Comparison of ENCODE assay signal across 21 cellular contexts in genomic region chr3:13455644-13456043, GRCh38. TPM values are rescaled to one million over a fixed set of nuclear protein-coding genes. Genes with fewer than 3 reads are reported as not detected.
DNase-seq lines count a peak whose midpoint lies in the region; ATAC-seq, FAIRE-seq and TF ChIP-seq lines count a peak whose summit lies in the region.
"Had no signal": no experiment of that assay in that cellular context is flagged by ENCODE, and none has a peak within 500 bp of the region (broad histone marks: within the 10 kb centered on the region; RNA-seq: fewer than 3 reads in every experiment).

No MANE protein-coding gene starts in this region.

- ATAC-seq in HepG2 (no peak), right lobe of liver (no peak), foreskin keratinocyte (no peak)

- no peak overlapping the region for H3K9ac ChIP-seq in HepG2 (ENCODE audit: insufficient read depth, low read depth, low read length)

- H3K4me1 ChIP-seq in HepG2 (ENCODE audit: insufficient read depth, low read length), result peaks cover 87% of the 10 kb centered on the region
- H3K4me1 ChIP-seq in right lobe of liver, result peaks cover 0 to 3% (median 0%) of the 10 kb centered on the region in 4 donors
- H3K4me1 ChIP-seq in foreskin keratinocyte, result peaks cover 6% of the 10 kb centered on the region
- H3K4me1 ChIP-seq: BE2C had no signal

- H3K4me1 Mint-ChIP-seq in MCF 10A (ENCODE audit: insufficient read depth, unreplicated experiment), result peaks cover 7% of the 10 kb centered on the region
- H3K4me1 Mint-ChIP-seq in activated naive CD4-positive, alpha-beta T cell treated with anti-CD3 and anti-CD28 coated beads, Interleukin-2, amount 10 ng/mL, durations not matched to agents 7 days and 5 days, result peaks cover 19% of the 10 kb centered on the region

- H3K4me3 ChIP-seq in HepG2 (replicated peaks in 1 of 3; ENCODE audit: insufficient read depth in 1 of 3, low read depth in 2 of 3, low read length in 3 of 3) (peak overlapping the region in 1 of 3 experiments; percentile 42; a peak in 1 of 6 replicates), right lobe of liver (no peak overlapping the region)

- no peak for TF ChIP-seq RAD21 in HepG2 (CRISPR knock-in tag; IDR thresholded peaks at IDR 0.05)

- no peak for TF ChIP-seq CTCF in HepG2 (CRISPR knock-in tag; IDR thresholded peaks at IDR 0.05)
- no peak for TF ChIP-seq CTCF in right lobe of liver (IDR thresholded peaks at IDR 0.05)
- no peak for TF ChIP-seq CTCF in MCF 10A (IDR thresholded peaks at IDR 0.05; ENCODE audit: unreplicated experiment)
- no peak for TF ChIP-seq CTCF in foreskin keratinocyte (conservative IDR thresholded peaks at IDR 0.05)

- H3K36me3 Mint-ChIP-seq in MCF 10A (ENCODE audit: insufficient read depth, unreplicated experiment), result no peaks in the 10 kb centered on the region
- no peaks in the 10 kb centered on the region for H3K36me3 Mint-ChIP-seq in activated naive CD4-positive, alpha-beta T cell treated with anti-CD3 and anti-CD28 coated beads, Interleukin-2, amount 10 ng/mL, durations not matched to agents 7 days and 5 days
- H3K36me3 Mint-ChIP-seq: CD4-positive, CD25-positive, alpha-beta regulatory T cell; IgD-negative memory B cell had no signal

- no peaks in the 10 kb centered on the region for H3K27me3 Mint-ChIP-seq in MCF 10A (ENCODE audit: insufficient read depth, unreplicated experiment)
- peaks cover 24% of the 10 kb centered on the region for H3K27me3 Mint-ChIP-seq in activated naive CD4-positive, alpha-beta T cell treated with anti-CD3 and anti-CD28 coated beads, Interleukin-2, amount 10 ng/mL, durations not matched to agents 7 days and 5 days

- FAIRE-seq in HepG2 (lab: Jason Lieb, UNC), result no peak

- H3K9me3 Mint-ChIP-seq in MCF 10A (ENCODE audit: unreplicated experiment), result no peaks in the 10 kb centered on the region
- H3K9me3 Mint-ChIP-seq in activated naive CD4-positive, alpha-beta T cell treated with anti-CD3 and anti-CD28 coated beads, Interleukin-2, amount 10 ng/mL, durations not matched to agents 7 days and 5 days, result no peaks in the 10 kb centered on the region
- H3K9me3 Mint-ChIP-seq: CD4-positive, CD25-positive, alpha-beta regulatory T cell; IgD-negative memory B cell had no signal

- CTCF ChIA-PET in HepG2 (lab: Yijun Ruan, JAX; ENCODE audit: low intra/inter-chr PET ratio, low total read pairs) (no interaction called here), MCF 10A (lab: Yijun Ruan, JAX) (interaction anchor here (0.6 to 6.5 kb wide), 9 partner anchors 11 to 365 kb away, joined by 3 to 110 read pairs (median 4); no protein-coding TSS in a partner anchor)
- CTCF ChIA-PET in activated naive CD4-positive, alpha-beta T cell treated with anti-CD3 and anti-CD28 coated beads, Interleukin-2, amount 10 ng/mL, durations not matched to agents 7 days and 5 days (lab: Charles Lee), result interaction anchor here (0.6 to 2.8 kb wide), 4 partner anchors 28 to 363 kb away, joined by 3 to 10 read pairs (median 6); no protein-coding TSS in a partner anchor

- TF ChIP-seq POLR2A in HepG2 (IDR thresholded peaks at IDR 0.05; ENCODE audit: insufficient read depth in 1 of 2, low read depth in 2 of 2, low read length in 2 of 2), result no peak
- TF ChIP-seq POLR2A in right lobe of liver (IDR thresholded peaks at IDR 0.05), result no peak

- H4K20me1 ChIP-seq in HepG2 (ENCODE audit: insufficient read depth, low read length), result no peaks in the 10 kb centered on the region

- BruUV-seq in HepG2 (replicated peaks; lab: Mats Ljungman, UMichigan), result no TSS peak
- BruUV-seq in MCF 10A (replicated peaks; lab: Mats Ljungman, UMichigan), result TSS peak; percentile 47

- H3K4me2 ChIP-seq in HepG2 (ENCODE audit: low read depth, low read length), result peak overlapping the region; percentile 76

- no peaks in the 10 kb centered on the region for H3K27me3 ChIP-seq in HepG2 (ENCODE audit: control insufficient read depth in 1 of 2, insufficient read depth in 2 of 2, low read length in 2 of 2)
- no peaks in the 10 kb centered on the region for H3K27me3 ChIP-seq in right lobe of liver
- H3K27me3 ChIP-seq in foreskin keratinocyte, result no peaks in the 10 kb centered on the region
- H3K27me3 ChIP-seq: BE2C had no signal

- TF ChIP-seq EP300 in HepG2 (IDR thresholded peaks at IDR 0.05; ENCODE audit: low read depth in 2 of 2, low read length in 2 of 2) (no peak), HepG2 (CRISPR knock-in tag; IDR thresholded peaks at IDR 0.05; ENCODE audit: borderline replicate concordance) (no peak)

- DNase-seq in HepG2 (ENCODE audit: low spot score), result peak; percentile 34
- no peak for DNase-seq in right lobe of liver
- no peak for DNase-seq in MCF 10A (ENCODE audit: unreplicated experiment)
- DNase-seq in foreskin keratinocyte, result peak in 1 of 2 donors; percentile 63
- DNase-seq in activated CD4-positive, CD25-positive, alpha-beta regulatory T cell treated with anti-CD3 and anti-CD28 coated beads, Interleukin-2, amount 50 U/mL, for 72 hours, result no peak
- DNase-seq in activated CD4-positive, alpha-beta T cell treated with anti-CD3 and anti-CD28 coated beads, Interleukin-2, amount 50 U/mL, for 48 hours, result no peak
- DNase-seq in HUDEP-2 (lab: John Stamatoyannopoulos, UW; ENCODE audit: unreplicated experiment in 76 of 76), result no peak
- no peak for DNase-seq in activated naive CD4-positive, alpha-beta T cell treated with anti-CD3 and anti-CD28 coated beads, Interleukin-2, amount 10 ng/mL, durations not matched to agents 7 days and 5 days
- DNase-seq: 8988T; BE2C; CD4-positive, CD25-positive, alpha-beta regulatory T cell; COR-L47; DMS 273 treated with DMSO at 0.1 percent for 48 hours; DND-41; GDM1; NCI-H1105 treated with DMSO at 0.1 percent for 48 hours; NCI-H1694; NCI-H2081 treated with DMSO at 0.1 percent for 48 hours; SIG-M5 had no signal

- intact Hi-C loops in HepG2 (cut with micrococcal nuclease; ENCODE audit: unreplicated experiment), result loop anchor here (10.0 kb wide), 1 partner anchor 151 kb away; no protein-coding TSS in a partner anchor
- intact Hi-C loops in right lobe of liver (cut with DNase I), result loop anchor here (5.0 kb wide), 2 partner anchors 358 to 363 kb away; no protein-coding TSS in a partner anchor
- intact Hi-C loops in MCF 10A (cut with micrococcal nuclease), result loop anchor here (10.0 kb wide), 1 partner anchor 151 kb away; no protein-coding TSS in a partner anchor

- in situ Hi-C loops in HepG2 (cut with HindIII; ENCODE audit: extremely low pct_ligation_motif_present, low pct_unique_long_range_greater_than_20kb), result no loop called here

- H3K9me3 ChIP-seq in HepG2 (ENCODE audit: low read length) (no peaks in the 10 kb centered on the region), right lobe of liver (no peaks in the 10 kb centered on the region)
- H3K9me3 ChIP-seq: BE2C had no signal

- H2AFZ ChIP-seq in HepG2 (ENCODE audit: low read length), result peak overlapping the region; percentile 66

- H3K27ac Mint-ChIP-seq in MCF 10A (ENCODE audit: low read depth, unreplicated experiment), result peak overlapping the region; percentile 63
- no peak overlapping the region for H3K27ac Mint-ChIP-seq in activated naive CD4-positive, alpha-beta T cell treated with anti-CD3 and anti-CD28 coated beads, Interleukin-2, amount 10 ng/mL, durations not matched to agents 7 days and 5 days
- H3K27ac Mint-ChIP-seq: CD4-positive, CD25-positive, alpha-beta regulatory T cell; IgD-negative memory B cell had no signal

- no peaks in the 10 kb centered on the region for H3K36me3 ChIP-seq in HepG2 (replicated peaks in 1 of 2; ENCODE audit: control insufficient read depth in 1 of 2, insufficient read depth in 2 of 2, low read length in 2 of 2)
- no peaks in the 10 kb centered on the region for H3K36me3 ChIP-seq in right lobe of liver
- H3K36me3 ChIP-seq: BE2C had no signal

- H3K79me2 ChIP-seq in HepG2 (ENCODE audit: insufficient read depth, low read length), result no peaks in the 10 kb centered on the region

- POLR2A ChIA-PET in HepG2 (lab: Yijun Ruan, JAX), result interaction anchor here (1.1 to 2.0 kb wide), 4 partner anchors 7 to 29 kb away, joined by 3 to 10 read pairs (median 4); partner anchors contain the start of gene HDAC11
- POLR2A ChIA-PET in MCF 10A (lab: Yijun Ruan, JAX), result interaction anchor here (0.9 to 2.8 kb wide), 5 partner anchors 11 to 948 kb away, joined by 3 to 15 read pairs (median 3); partner anchors contain the start of gene HDAC11

- 33% methylated on average over 6 of the region's 6 CpGs for WGBS in HepG2 (ENCODE audit: low lambda C conversion rate)
- 77% methylated on average over 6 of the region's 6 CpGs for WGBS in right lobe of liver (ENCODE audit: insufficient coverage, low coverage, low lambda C conversion rate, missing lambda C conversion rate)

- no peak overlapping the region for H3K4me3 Mint-ChIP-seq in MCF 10A (ENCODE audit: unreplicated experiment)
- H3K4me3 Mint-ChIP-seq in activated naive CD4-positive, alpha-beta T cell treated with anti-CD3 and anti-CD28 coated beads, Interleukin-2, amount 10 ng/mL, durations not matched to agents 7 days and 5 days, result no peak overlapping the region
- H3K4me3 Mint-ChIP-seq: CD4-positive, CD25-positive, alpha-beta regulatory T cell; IgD-negative memory B cell had no signal

- peak overlapping the region; percentile 24 for H3K27ac ChIP-seq in HepG2 (ENCODE audit: extremely low read length, insufficient read depth, low read length)
- H3K27ac ChIP-seq in right lobe of liver, result no peak overlapping the region
- peak overlapping the region; percentile 50 for H3K27ac ChIP-seq in foreskin keratinocyte

RNA-seq across cellular contexts. Expression of gene HDAC11, which starts 24.5 kb away (rescaled TPM):
- total RNA-seq in HepG2 (2016; rRNA removed; fragmentation: Illumina TruSeq; extraction: Trizol) (10.5 and 13.7 TPM in 2 replicates), right lobe of liver (10 to 100 TPM in 1 of 6 experiments, 1 to 10 TPM in 5; 2.2 to 10.8 (median 5.0) TPM), MCF 10A (2022) (8.7 and 9.3 TPM in 2 replicates), foreskin keratinocyte (13.3 and 13.5 TPM in 2 replicates)
- 4.0 and 4.5 TPM in 2 replicates for total RNA-seq in HepG2 (2016; cell fraction: cytosol; rRNA removed; fragmentation: Illumina TruSeq; extraction: Trizol; ENCODE audit: low read depth)
- total RNA-seq in HepG2 (2016; cell fraction: insoluble cytoplasmic fraction; rRNA removed; fragmentation: Illumina TruSeq; extraction: Trizol), result 8.3 and 12.0 TPM in 2 replicates
- total RNA-seq in HepG2 (2016; cell fraction: membrane; rRNA removed; fragmentation: Illumina TruSeq; extraction: Trizol), result 8.1 and 8.4 TPM in 2 replicates
- total RNA-seq in HepG2 (2016; cell fraction: nucleus; rRNA removed; fragmentation: Illumina TruSeq; extraction: Trizol), result 5.7 and 8.2 TPM in 2 replicates
- polyA plus RNA-seq in HepG2 (2011; rRNA removed) (33.1 and 49.7 TPM in 2 replicates), foreskin keratinocyte (13.8 and 14.9 TPM in 2 replicates)
- polyA plus RNA-seq in HepG2 (2011; cell fraction: cytosol; rRNA removed), result 45.0 and 52.1 TPM in 2 replicates
- 54.1 and 56.2 TPM in 2 replicates for polyA plus RNA-seq in HepG2 (2011; cell fraction: nucleus; rRNA removed)
- polyA plus RNA-seq in HepG2 (2012), result 51.6 and 55.6 TPM in 2 replicates
- 4.4 and 6.3 TPM in 2 replicates for polyA plus RNA-seq in HepG2 (2016; cell fraction: cytosol; fragmentation: Illumina TruSeq; extraction: Trizol; ENCODE audit: low read depth)
- polyA plus RNA-seq in HepG2 (2016; cell fraction: insoluble cytoplasmic fraction; fragmentation: Illumina TruSeq; extraction: Trizol; ENCODE audit: low read depth), result 9.3 and 10.5 TPM in 2 replicates
- polyA plus RNA-seq in HepG2 (2016; cell fraction: membrane; fragmentation: Illumina TruSeq; extraction: Trizol; ENCODE audit: low read depth), result 7.6 and 9.8 TPM in 2 replicates
- 10.6 and 11.8 TPM in 2 replicates for polyA plus RNA-seq in HepG2 (2016; cell fraction: nucleus; fragmentation: Illumina TruSeq; extraction: Trizol; ENCODE audit: insufficient read depth, low read depth)
- polyA minus RNA-seq in HepG2 (2011; rRNA and poly(A)+ RNA removed; ENCODE audit: low replicate concordance), result 4.8 and 66.6 TPM in 2 replicates
- polyA minus RNA-seq in HepG2 (2011; cell fraction: cytosol; rRNA and poly(A)+ RNA removed), result 29.4 and 31.1 TPM in 2 replicates
- 21.3 and 22.1 TPM in 2 replicates for polyA minus RNA-seq in HepG2 (2011; cell fraction: nucleus; rRNA and poly(A)+ RNA removed)

RNA-seq across cellular contexts. Expression of gene NUP210, which starts 35.5 kb away (rescaled TPM):
- total RNA-seq in HepG2 (2016; rRNA removed; fragmentation: Illumina TruSeq; extraction: Trizol) (18.2 and 35.2 TPM in 2 replicates), right lobe of liver (10 to 100 TPM; 11.7 to 17.7 (median 15.6) TPM), MCF 10A (2022) (6.9 and 8.4 TPM in 2 replicates), foreskin keratinocyte (not detected in 2 replicates)
- 2.4 and 3.0 TPM in 2 replicates for total RNA-seq in HepG2 (2016; cell fraction: cytosol; rRNA removed; fragmentation: Illumina TruSeq; extraction: Trizol; ENCODE audit: low read depth)
- total RNA-seq in HepG2 (2016; cell fraction: insoluble cytoplasmic fraction; rRNA removed; fragmentation: Illumina TruSeq; extraction: Trizol), result 13.5 and 35.7 TPM in 2 replicates
- 7.5 TPM in 2 replicates for total RNA-seq in HepG2 (2016; cell fraction: membrane; rRNA removed; fragmentation: Illumina TruSeq; extraction: Trizol)
- total RNA-seq in HepG2 (2016; cell fraction: nucleus; rRNA removed; fragmentation: Illumina TruSeq; extraction: Trizol), result 48.2 and 58.1 TPM in 2 replicates
- polyA plus RNA-seq in HepG2 (2011; rRNA removed) (31.6 and 44.3 TPM in 2 replicates), foreskin keratinocyte (not detected in 2 replicates)
- polyA plus RNA-seq in HepG2 (2011; cell fraction: cytosol; rRNA removed), result 17.7 and 20.2 TPM in 2 replicates
- 105 and 126 TPM in 2 replicates for polyA plus RNA-seq in HepG2 (2011; cell fraction: nucleus; rRNA removed)
- polyA plus RNA-seq in HepG2 (2012), result 34.3 and 44.8 TPM in 2 replicates
- polyA plus RNA-seq in HepG2 (2016; cell fraction: cytosol; fragmentation: Illumina TruSeq; extraction: Trizol; ENCODE audit: low read depth), result 1.3 and 1.6 TPM in 2 replicates
- polyA plus RNA-seq in HepG2 (2016; cell fraction: insoluble cytoplasmic fraction; fragmentation: Illumina TruSeq; extraction: Trizol; ENCODE audit: low read depth), result 10.1 and 14.0 TPM in 2 replicates
- polyA plus RNA-seq in HepG2 (2016; cell fraction: membrane; fragmentation: Illumina TruSeq; extraction: Trizol; ENCODE audit: low read depth), result 2.8 and 3.5 TPM in 2 replicates
- 83.4 and 84.9 TPM in 2 replicates for polyA plus RNA-seq in HepG2 (2016; cell fraction: nucleus; fragmentation: Illumina TruSeq; extraction: Trizol; ENCODE audit: insufficient read depth, low read depth)
- 104 and 110 TPM in 2 replicates for polyA minus RNA-seq in HepG2 (2011; rRNA and poly(A)+ RNA removed; ENCODE audit: low replicate concordance)
- 31.9 and 35.7 TPM in 2 replicates for polyA minus RNA-seq in HepG2 (2011; cell fraction: cytosol; rRNA and poly(A)+ RNA removed)
- polyA minus RNA-seq in HepG2 (2011; cell fraction: nucleus; rRNA and poly(A)+ RNA removed), result 50.5 and 60.3 TPM in 2 replicates
- total RNA-seq: LHCN-M2 had no signal

Comparison
In these comparisons a context has a peak if more than half of its experiments do, and no peak if none do; other contexts are left out.
1. H3K27ac ChIP-seq: peak in HepG2 (single experiment) and foreskin keratinocyte (single experiment); none in right lobe of liver (0 of 3).